In genomic region chr11:57638005-57638760, GRCh38 we compare ENCODE assay signal across 8 cellular contexts. TPM values are rescaled to one million over a fixed set of nuclear protein-coding genes. Genes with fewer than 3 reads are reported as not detected.
DNase-seq lines count a peak whose midpoint lies in the region; ATAC-seq and TF ChIP-seq lines count a peak whose summit lies in the region.

No MANE protein-coding gene starts in this region.

- H2AFZ ChIP-seq in PC-9 (no peak overlapping the region), smooth muscle cell (ENCODE audit: low read depth) (peak overlapping the region; percentile 98)

- no peaks in the 10 kb centered on the region for H3F3A ChIP-seq in PC-9 (ENCODE audit: insufficient read depth, low read depth)
- H3F3A ChIP-seq in smooth muscle cell (ENCODE audit: low read depth), result peaks cover 1% of the 10 kb centered on the region

- intact Hi-C loops in PC-9 (cut with micrococcal nuclease; ENCODE audit: unreplicated experiment), result no loop called here

- H3K4me1 ChIP-seq in PC-9 (replicated peaks; ENCODE audit: insufficient read depth), result no peaks in the 10 kb centered on the region
- H3K4me1 ChIP-seq in smooth muscle cell (ENCODE audit: low read depth), result peaks cover 29% of the 10 kb centered on the region

- H3K27me3 ChIP-seq in PC-9 (ENCODE audit: insufficient read depth, low read depth), result no peaks in the 10 kb centered on the region
- no peaks in the 10 kb centered on the region for H3K27me3 ChIP-seq in smooth muscle cell (ENCODE audit: low read depth)

- TF ChIP-seq CTCF in PC-9 (conservative IDR thresholded peaks at IDR 0.05), result no peak
- no peak for TF ChIP-seq CTCF in smooth muscle cell (IDR thresholded peaks at IDR 0.05; ENCODE audit: borderline replicate concordance, insufficient read depth, poor library complexity, severe bottlenecking)

- peak; percentile 62 for DNase-seq in DMS153 treated with DMSO at 0.1 percent for 48 hours (lab: John Stamatoyannopoulos, UW; ENCODE audit: unreplicated experiment)
- DNase-seq in PC-9, result peak in 1 of 2 experiments; percentile 71
- peak; percentile 93 for DNase-seq in dedifferentiated amniotic fluid mesenchymal stem cell (ENCODE audit: extremely low spot score)
- DNase-seq in kidney tubule cell (ENCODE audit: low spot score), result peak; percentile 86
- peak; percentile 53 for DNase-seq in smooth muscle cell (lab: John Stamatoyannopoulos, UW; ENCODE audit: unreplicated experiment)
- DNase-seq in MV-4-11 (lab: John Stamatoyannopoulos, UW), result no peak

- ATAC-seq in HG02852 (IDR thresholded peaks at IDR 0.05; ENCODE audit: unreplicated experiment) (peak; percentile 43), GM19452 (IDR thresholded peaks at IDR 0.05; ENCODE audit: unreplicated experiment) (no peak)

- H4K20me1 ChIP-seq in PC-9 (ENCODE audit: insufficient read depth) (no peaks in the 10 kb centered on the region), smooth muscle cell (ENCODE audit: low read depth) (peaks cover 41% of the 10 kb centered on the region)

- H3K9me3 ChIP-seq in PC-9 (ENCODE audit: insufficient read depth, low read depth) (no peaks in the 10 kb centered on the region), smooth muscle cell (replicated peaks; ENCODE audit: low read depth) (no peaks in the 10 kb centered on the region)

- H3K27ac ChIP-seq in PC-9 (no peak overlapping the region), smooth muscle cell (ENCODE audit: low read depth) (peak overlapping the region; percentile 77)

- CTCF ChIA-PET in PC-9 (lab: Charles Lee), result interaction anchor here (0.6 kb wide), 2 partner anchors 12 to 387 kb away, joined by 3 read pairs; no protein-coding TSS in a partner anchor

- H3K9ac ChIP-seq in smooth muscle cell (ENCODE audit: low read depth), result peak overlapping the region; percentile 95

- H3K36me3 ChIP-seq in PC-9 (ENCODE audit: low read depth) (no peaks in the 10 kb centered on the region), smooth muscle cell (ENCODE audit: low read depth) (no peaks in the 10 kb centered on the region)

- POLR2A ChIA-PET in PC-9 (lab: Charles Lee; ENCODE audit: unreplicated experiment), result no interaction called here

- H3K9me2 ChIP-seq in PC-9 (ENCODE audit: insufficient read depth), result no peaks in the 10 kb centered on the region

- H3K4me3 ChIP-seq in PC-9 (no peak overlapping the region; the same call in 1 of the 2 replicates), smooth muscle cell (peak overlapping the region; percentile 100)

- BruUV-seq in PC-9 (replicated peaks; lab: Mats Ljungman, UMichigan), result no TSS peak

- WGBS in smooth muscle cell (ENCODE audit: low lambda C conversion rate), result under 1% methylated on average over 24 of the region's 46 CpGs

- H3K79me2 ChIP-seq in PC-9 (ENCODE audit: low read depth) (no peaks in the 10 kb centered on the region), smooth muscle cell (ENCODE audit: low read depth) (peaks cover 24% of the 10 kb centered on the region)

- H3K4me2 ChIP-seq in PC-9 (peak overlapping the region; percentile 40), smooth muscle cell (peak overlapping the region; percentile 98)

RNA-seq across cellular contexts. Expression of gene YPEL4, which starts 11.5 kb away (rescaled TPM):
- total RNA-seq in PC-9 (2021) (0.48 and 0.98 TPM in 2 replicates), smooth muscle cell (0.18 and 2.5 TPM in 2 replicates)
- polyA plus RNA-seq in smooth muscle cell, result 2.0 and 2.9 TPM in 2 replicates

RNA-seq across cellular contexts. Expression of gene CLP1, which starts 19.4 kb away (rescaled TPM):
- total RNA-seq in PC-9 (2021) (23.4 and 24.2 TPM in 2 replicates), smooth muscle cell (18.3 and 23.0 TPM in 2 replicates)
- 18.0 and 19.7 TPM in 2 replicates for polyA plus RNA-seq in smooth muscle cell

RNA-seq across cellular contexts. Expression of gene ZDHHC5, which starts 29.7 kb away (rescaled TPM):
- total RNA-seq in PC-9 (2021), result 94.2 and 101 TPM in 2 replicates
- 37.2 and 38.0 TPM in 2 replicates for total RNA-seq in smooth muscle cell
- polyA plus RNA-seq in smooth muscle cell, result 33.2 and 34.5 TPM in 2 replicates

RNA-seq across cellular contexts. Expression of gene SERPING1, which starts 40.7 kb away (rescaled TPM):
- total RNA-seq in PC-9 (2021) (3.1 TPM in 2 replicates), smooth muscle cell (31.0 and 47.8 TPM in 2 replicates)
- 80.3 and 95.8 TPM in 2 replicates for polyA plus RNA-seq in smooth muscle cell
